Comparison of ENCODE assay signal across 28 cellular contexts in the genomic region with DNA sequence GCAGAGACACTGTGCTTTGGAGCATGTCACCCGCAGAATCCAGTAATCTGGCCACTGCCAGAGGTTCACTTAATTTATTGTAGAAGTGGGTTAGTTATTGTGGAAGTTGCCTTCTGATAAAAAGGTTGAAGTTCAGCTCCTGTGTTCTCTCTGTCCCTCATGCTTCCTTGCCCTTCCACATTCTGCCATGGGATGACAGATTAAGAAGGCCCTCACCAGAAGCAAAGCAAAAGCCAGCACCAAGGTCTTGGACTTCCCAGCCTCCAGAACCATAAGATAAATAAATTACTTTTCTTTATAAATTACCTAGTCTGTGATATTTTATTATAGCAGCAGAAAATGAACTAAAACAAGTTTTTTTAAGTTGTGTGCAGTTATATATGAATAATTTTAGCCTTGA.
"Had no signal": no experiment of that assay in that cellular context is flagged by ENCODE, and none has a peak within 500 bp of the region (broad histone marks: within the 10 kb centered on the region; RNA-seq: fewer than 3 reads in every experiment).

No MANE protein-coding gene starts in this region.

- ATAC-seq: stimulated activated effector memory CD8-positive, alpha-beta T cell treated with anti-CD3 and anti-CD28 coated beads, Interleukin-12 subunit alpha, Interleukin-12 subunit beta, amount 100 ng/mL, for 72 hours; stimulated activated memory B cell treated with anti-CD40 and anti-IgM and Interleukin-4, amounts not matched to agents 10 μg/mL and 1 μg/mL and 100 μg/mL, for 72 hours; stimulated activated naive CD8-positive, alpha-beta T cell treated with anti-CD3 and anti-CD28 coated beads, Interleukin-15, amount 100 ng/mL, for 72 hours; stimulated activated naive CD8-positive, alpha-beta T cell treated with anti-CD3 and anti-CD28 coated beads, Interleukin-15, Interleukin-2, amounts not matched to agents 100 U/mL and 50 U/mL, for 24 hours; upper lobe of right lung had no signal

- DNase-seq: stimulated activated CD4-positive, alpha-beta T cell treated with anti-CD3 and anti-CD28 coated beads, Interleukin-2, amount 100 ng/mL, for 48 hours; stimulated activated CD4-positive, alpha-beta T cell treated with anti-CD3 and anti-CD28 coated beads, Interleukin-4, amount 100 ng/mL, for 1 hour; stimulated activated CD4-positive, alpha-beta T cell treated with anti-CD3 and anti-CD28 coated beads, Interleukin-4, amount 100 ng/mL, for 24 hours; stimulated activated CD4-positive, alpha-beta T cell treated with anti-CD3 and anti-CD28 coated beads, Interleukin-4, amount 100 ng/mL, for 4 hours; stimulated activated CD8-positive, alpha-beta memory T cell treated with anti-CD3 and anti-CD28 coated beads, Interleukin-4, amount 100 ng/mL, for 48 hours; stimulated activated naive CD4-positive, alpha-beta T cell; stimulated activated naive CD4-positive, alpha-beta T cell treated with Interleukin-2 at 50 U/mL for 16 hours; stimulated activated naive CD8-positive, alpha-beta T cell treated with anti-CD3 and anti-CD28 coated beads, Interleukin-15, amount 100 ng/mL, for 72 hours; stimulated activated naive CD8-positive, alpha-beta T cell treated with anti-CD3 and anti-CD28 coated beads, Interleukin-15, Interleukin-2, amounts not matched to agents 100 U/mL and 50 U/mL, for 24 hours; stomach; substantia nigra; testis; thyroid gland; tibial artery; transverse colon; trophoblast cell; upper lobe of left lung; upper lobe of right lung; uterus had no signal

- H3K27me3 Mint-ChIP-seq: stimulated activated naive CD8-positive, alpha-beta T cell treated with anti-CD3 and anti-CD28 coated beads, Interleukin-15, Interleukin-2, amounts not matched to agents 100 ng/mL and 50 ng/mL, for 24 hours had no signal

- H3K9me3 Mint-ChIP-seq: stimulated activated effector memory CD8-positive, alpha-beta T cell treated with anti-CD3 and anti-CD28 coated beads, Interleukin-12 subunit alpha, Interleukin-12 subunit beta, amount 100 ng/mL, for 72 hours; stimulated activated naive CD8-positive, alpha-beta T cell treated with anti-CD3 and anti-CD28 coated beads, Interleukin-15, amount 100 ng/mL, for 72 hours; stimulated activated naive CD8-positive, alpha-beta T cell treated with anti-CD3 and anti-CD28 coated beads, Interleukin-15, Interleukin-2, amounts not matched to agents 100 ng/mL and 50 ng/mL, for 24 hours had no signal

- H3K9me3 ChIP-seq: suprapubic skin, testis, thyroid gland, transverse colon, upper lobe of left lung, upper lobe of right lung, uterus, vagina had no signal

- H3K4me1 Mint-ChIP-seq: stimulated activated effector memory CD8-positive, alpha-beta T cell treated with anti-CD3 and anti-CD28 coated beads, Interleukin-12 subunit alpha, Interleukin-12 subunit beta, amount 100 ng/mL, for 72 hours; stimulated activated naive CD8-positive, alpha-beta T cell treated with anti-CD3 and anti-CD28 coated beads, Interleukin-15, amount 100 ng/mL, for 72 hours had no signal

- H3K27me3 ChIP-seq: stomach, testis, thyroid gland, tibial artery, tibial nerve, transverse colon, upper lobe of left lung, upper lobe of right lung, uterus, vagina had no signal

- H3K27ac Mint-ChIP-seq: stimulated activated effector memory CD8-positive, alpha-beta T cell treated with anti-CD3 and anti-CD28 coated beads, Interleukin-12 subunit alpha, Interleukin-12 subunit beta, amount 100 ng/mL, for 72 hours; stimulated activated memory B cell treated with anti-CD40 and anti-IgM and Interleukin-4, amounts not matched to agents 10 μg/mL and 1 μg/mL and 100 μg/mL, for 72 hours; stimulated activated naive CD8-positive, alpha-beta T cell treated with anti-CD3 and anti-CD28 coated beads, Interleukin-15, Interleukin-2, amounts not matched to agents 100 ng/mL and 50 ng/mL, for 24 hours; type B pancreatic cell had no signal

- H3K4me1 ChIP-seq: stomach, suprapubic skin, testis, tibial artery, tibial nerve, transverse colon, upper lobe of left lung, upper lobe of right lung, uterus, vagina had no signal

- H3K36me3 ChIP-seq: stomach, suprapubic skin, thoracic aorta, thyroid gland, tibial artery, tibial nerve, transverse colon, upper lobe of left lung, upper lobe of right lung, uterus, vagina had no signal

- H3K4me3 Mint-ChIP-seq: stimulated activated effector memory CD8-positive, alpha-beta T cell treated with anti-CD3 and anti-CD28 coated beads, Interleukin-12 subunit alpha, Interleukin-12 subunit beta, amount 100 ng/mL, for 72 hours; stimulated activated memory B cell treated with anti-CD40 and anti-IgM and Interleukin-4, amounts not matched to agents 10 μg/mL and 1 μg/mL and 100 μg/mL, for 72 hours; stimulated activated naive CD8-positive, alpha-beta T cell treated with anti-CD3 and anti-CD28 coated beads, Interleukin-15, amount 100 ng/mL, for 72 hours; stimulated activated naive CD8-positive, alpha-beta T cell treated with anti-CD3 and anti-CD28 coated beads, Interleukin-15, Interleukin-2, amounts not matched to agents 100 ng/mL and 50 ng/mL, for 24 hours; type B pancreatic cell had no signal

- H3K36me3 Mint-ChIP-seq: stimulated activated effector memory CD8-positive, alpha-beta T cell treated with anti-CD3 and anti-CD28 coated beads, Interleukin-12 subunit alpha, Interleukin-12 subunit beta, amount 100 ng/mL, for 72 hours; stimulated activated memory B cell treated with anti-CD40 and anti-IgM and Interleukin-4, amounts not matched to agents 10 μg/mL and 1 μg/mL and 100 μg/mL, for 72 hours; type B pancreatic cell had no signal

- FAIRE-seq: urothelium cell line had no signal

- H3K27ac ChIP-seq: stomach, suprapubic skin, testis, thoracic aorta, thyroid gland, tibial artery, tibial nerve, transverse colon, upper lobe of left lung, upper lobe of right lung, uterus, vagina had no signal

- H3K4me3 ChIP-seq: stomach, suprapubic skin, testis, thoracic aorta, thyroid gland, tibial artery, tibial nerve, transverse colon, upper lobe of left lung, upper lobe of right lung, uterus, vagina had no signal
